Comparison of ENCODE assay signal across 8 cellular contexts in genomic region chr7:39952378-39952777, GRCh38. TPM values are rescaled to one million over a fixed set of nuclear protein-coding genes. Genes with fewer than 3 reads are reported as not detected.
DNase-seq lines count a peak whose midpoint lies in the region; ATAC-seq and TF ChIP-seq lines count a peak whose summit lies in the region.

No MANE protein-coding gene starts in this region.

- H3K4me3 Mint-ChIP-seq in brain: peak overlapping the region; percentile 97 to 100 (median 99)

- H3K36me3 ChIP-seq in BLaER1: peaks cover 9% of the 10 kb centered on the region

- peaks cover 5% of the 10 kb centered on the region for H3K27me3 Mint-ChIP-seq in brain

- no peak for TF ChIP-seq CTCF in brain (conservative IDR thresholded peaks at IDR 0.05)

- H3K36me3 Mint-ChIP-seq in brain: peaks cover 39% of the 10 kb centered on the region

- H3K4me2 ChIP-seq in BLaER1: peak overlapping the region; percentile 91

- H3K9ac ChIP-seq in BLaER1: peak overlapping the region; percentile 98

- H4K20me1 ChIP-seq in BLaER1: peaks cover 71% of the 10 kb centered on the region

- H3K4me1 ChIP-seq in BLaER1: peaks cover 48% of the 10 kb centered on the region
- peaks cover 41% of the 10 kb centered on the region for H3K4me1 ChIP-seq in mononuclear cell (ENCODE audit: insufficient read depth, low read length)

- H3K9me3 ChIP-seq in BLaER1: no peaks in the 10 kb centered on the region; the same call in 1 of the 2 replicates
- H3K9me3 ChIP-seq in mononuclear cell (ENCODE audit: low read depth, low read length): no peaks in the 10 kb centered on the region

- peak; percentile 41 for DNase-seq in LHCN-M2 (ENCODE audit: low read depth)
- DNase-seq in cerebellum (ENCODE audit: low spot score): no peak
- DNase-seq in COLO829 (ENCODE audit: low spot score): no peak

- peaks cover 0 to 5% (median 0%) of the 10 kb centered on the region in 5 experiments for H3K9me3 Mint-ChIP-seq in brain

- H3K27ac Mint-ChIP-seq in brain: peak overlapping the region; percentile 97 to 99 (median 98)

- peak overlapping the region; percentile 99; the same call in 1 of the 2 replicates for H3K27ac ChIP-seq in BLaER1

- ATAC-seq in HG03108 (IDR thresholded peaks at IDR 0.05; ENCODE audit: unreplicated experiment) (no peak), HG03354 (IDR thresholded peaks at IDR 0.05; ENCODE audit: poor library complexity, severe bottlenecking, unreplicated experiment) (no peak)

- H3K4me3 ChIP-seq in BLaER1 (peak overlapping the region; percentile 99), mononuclear cell (ENCODE audit: low read length) (peak overlapping the region; percentile 93)

- peaks cover 62% of the 10 kb centered on the region for H3K4me1 Mint-ChIP-seq in brain

- H3K27me3 ChIP-seq in BLaER1 (no peaks in the 10 kb centered on the region), mononuclear cell (ENCODE audit: insufficient read depth, low read length) (no peaks in the 10 kb centered on the region)

RNA-seq across cellular contexts. Expression of gene CDK13, which starts 2.3 kb away (rescaled TPM):
- total RNA-seq in LHCN-M2 (2014; rRNA removed) (41.9 and 44.0 TPM in 2 replicates), mononuclear cell (140 TPM), cerebellum (129 TPM)
- 16.9 TPM for polyA plus RNA-seq in LHCN-M2 (2012)
- polyA plus RNA-seq in brain (ENCODE audit: insufficient read depth, low read depth, low replicate concordance): 21.0 TPM
